Comparison of ENCODE assay signal across 18 cellular contexts in the genomic region with DNA sequence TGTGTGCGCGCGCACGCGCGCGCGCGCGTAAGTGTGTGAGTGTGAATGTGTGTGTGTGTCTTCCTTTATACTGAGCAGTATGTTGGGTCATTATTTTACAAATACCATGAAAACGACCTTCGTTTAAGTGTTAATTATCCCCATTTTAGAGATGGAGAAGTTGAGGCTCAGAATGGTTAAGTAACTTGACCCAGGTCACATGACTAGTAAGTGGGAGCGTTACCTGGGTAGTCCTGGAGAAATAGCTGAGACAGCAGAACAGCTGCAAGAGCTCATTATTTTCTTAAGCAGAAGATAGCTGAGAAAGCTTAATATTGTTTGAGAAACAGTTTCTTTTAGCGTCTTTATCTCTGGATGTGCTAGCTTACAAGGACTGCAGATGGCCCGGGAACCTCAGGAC.
DNase-seq lines count a peak whose midpoint lies in the region; ATAC-seq, FAIRE-seq and TF ChIP-seq lines count a peak whose summit lies in the region.
"Had no signal": no experiment of that assay in that cellular context is flagged by ENCODE, and none has a peak within 500 bp of the region (broad histone marks: within the 10 kb centered on the region; RNA-seq: fewer than 3 reads in every experiment).

No MANE protein-coding gene starts in this region.

- peaks cover 21% of the 10 kb centered on the region for H3K4me1 Mint-ChIP-seq in MCF 10A (ENCODE audit: insufficient read depth, unreplicated experiment)
- H3K4me1 Mint-ChIP-seq: CD8-positive, alpha-beta memory T cell; IgD-negative memory B cell had no signal

- H3K4ac ChIP-seq in mesendoderm (ENCODE audit: low read depth, low read length) = no peak overlapping the region

- H3K79me2 ChIP-seq in mammary epithelial cell (ENCODE audit: insufficient read depth, low read length) = no peaks in the 10 kb centered on the region
- no peaks in the 10 kb centered on the region for H3K79me2 ChIP-seq in HepG2 (ENCODE audit: insufficient read depth, low read length)
- no peaks in the 10 kb centered on the region for H3K79me2 ChIP-seq in mesendoderm (ENCODE audit: control insufficient read depth, insufficient read depth, low read length)
- no peaks in the 10 kb centered on the region for H3K79me2 ChIP-seq in hepatocyte
- H3K79me2 ChIP-seq in MM.1S (ENCODE audit: low read length) = no peaks in the 10 kb centered on the region

- FAIRE-seq in HepG2 (lab: Jason Lieb, UNC) = no peak

- intact Hi-C loops in MCF 10A (cut with micrococcal nuclease) = no loop called here
- intact Hi-C loops in mammary epithelial cell (cut with micrococcal nuclease) = no loop called here
- intact Hi-C loops in HepG2 (cut with micrococcal nuclease; ENCODE audit: unreplicated experiment) = no loop called here
- intact Hi-C loops in right lobe of liver (cut with DNase I) = no loop called here

- H2AFZ ChIP-seq in mammary epithelial cell (ENCODE audit: low read depth, low read length) (no peak overlapping the region), HepG2 (ENCODE audit: low read length) (no peak overlapping the region), hepatocyte (no peak overlapping the region), MM.1S (ENCODE audit: low read length) (no peak overlapping the region)

- no peaks in the 10 kb centered on the region for H3K27me3 ChIP-seq in mammary epithelial cell (ENCODE audit: insufficient read depth, low read length)
- H3K27me3 ChIP-seq in HepG2 (ENCODE audit: control insufficient read depth in 1 of 2, insufficient read depth in 2 of 2, low read length in 2 of 2) = peaks cover 6 to 22% of the 10 kb centered on the region in 2 experiments; a peak in 4 of 5 replicates
- no peaks in the 10 kb centered on the region for H3K27me3 ChIP-seq in right lobe of liver
- no peaks in the 10 kb centered on the region for H3K27me3 ChIP-seq in mesendoderm (ENCODE audit: insufficient read depth, low read length, poor library complexity)
- H3K27me3 ChIP-seq in hepatocyte = no peaks in the 10 kb centered on the region
- H3K27me3 ChIP-seq in MM.1S (replicated peaks; ENCODE audit: insufficient read depth, low read length) = no peaks in the 10 kb centered on the region
- H3K27me3 ChIP-seq: BLaER1 had no signal

- H3K9me3 ChIP-seq in mammary epithelial cell (replicated peaks; ENCODE audit: insufficient read depth, low read length) = no peaks in the 10 kb centered on the region
- H3K9me3 ChIP-seq in HepG2 (ENCODE audit: low read length) = no peaks in the 10 kb centered on the region
- H3K9me3 ChIP-seq in right lobe of liver = no peaks in the 10 kb centered on the region
- H3K9me3 ChIP-seq in hepatocyte (ENCODE audit: low read depth) = no peaks in the 10 kb centered on the region
- H3K9me3 ChIP-seq in MM.1S (replicated peaks; ENCODE audit: insufficient read depth, low read length) = no peaks in the 10 kb centered on the region
- H3K9me3 ChIP-seq: BLaER1, Caco-2 had no signal

- ATAC-seq in HepG2 (no peak), right lobe of liver (no peak)

- no peaks in the 10 kb centered on the region for H3K79me1 ChIP-seq in mesendoderm (ENCODE audit: low read length)

- no peak overlapping the region for H2AK5ac ChIP-seq in mesendoderm (ENCODE audit: low read length)

- H3K4me3 Mint-ChIP-seq in MCF 10A (ENCODE audit: unreplicated experiment) = no peak overlapping the region
- H3K4me3 Mint-ChIP-seq: CD8-positive, alpha-beta memory T cell; IgD-negative memory B cell had no signal

- TF ChIP-seq POLR2A in HepG2 (IDR thresholded peaks at IDR 0.05; ENCODE audit: insufficient read depth in 1 of 2, low read depth in 2 of 2, low read length in 2 of 2) (no peak), right lobe of liver (IDR thresholded peaks at IDR 0.05) (no peak)

- H3K4me1 ChIP-seq in mammary epithelial cell (ENCODE audit: insufficient read depth, low read length) (no peaks in the 10 kb centered on the region), HepG2 (ENCODE audit: insufficient read depth, low read length) (peaks cover 27% of the 10 kb centered on the region), right lobe of liver (no peaks in the 10 kb centered on the region), mesendoderm (ENCODE audit: control insufficient read depth, low read depth, low read length) (peaks cover 8% of the 10 kb centered on the region), hepatocyte (ENCODE audit: insufficient read depth) (no peaks in the 10 kb centered on the region), MM.1S (ENCODE audit: low read length) (no peaks in the 10 kb centered on the region)
- H3K4me1 ChIP-seq: BLaER1, Caco-2 had no signal

- BruUV-seq in MCF 10A (replicated peaks; lab: Mats Ljungman, UMichigan) (no TSS peak), mammary epithelial cell (replicated peaks; lab: Mats Ljungman, UMichigan) (no TSS peak), HepG2 (replicated peaks; lab: Mats Ljungman, UMichigan) (no TSS peak)

- no peak overlapping the region for H3K23ac ChIP-seq in mesendoderm (ENCODE audit: low read length)

- H3K36me3 ChIP-seq in mammary epithelial cell (ENCODE audit: insufficient read depth, low read length) (no peaks in the 10 kb centered on the region), HepG2 (replicated peaks in 1 of 2; ENCODE audit: control insufficient read depth in 1 of 2, insufficient read depth in 2 of 2, low read length in 2 of 2) (no peaks in the 10 kb centered on the region), right lobe of liver (no peaks in the 10 kb centered on the region), mesendoderm (ENCODE audit: control insufficient read depth, insufficient read depth, low read length) (no peaks in the 10 kb centered on the region), hepatocyte (replicated peaks; ENCODE audit: insufficient read depth, low read depth) (no peaks in the 10 kb centered on the region), MM.1S (replicated peaks; ENCODE audit: insufficient read depth, low read length) (no peaks in the 10 kb centered on the region)
- H3K36me3 ChIP-seq: BLaER1 had no signal

- dilution Hi-C loops in mammary epithelial cell (cut with HindIII; ENCODE audit: low sequenced_read_pairs) = no loop called here

- H2BK120ac ChIP-seq in mesendoderm (ENCODE audit: low read depth, low read length) = no peak overlapping the region

- peak overlapping the region; percentile 28 for H3K27ac Mint-ChIP-seq in MCF 10A (ENCODE audit: low read depth, unreplicated experiment)
- H3K27ac Mint-ChIP-seq: CD8-positive, alpha-beta memory T cell; IgD-negative memory B cell had no signal

- no peak overlapping the region for H4K5ac ChIP-seq in mesendoderm (ENCODE audit: low read length)

- no peak overlapping the region for H2BK5ac ChIP-seq in mesendoderm (ENCODE audit: low read length)

- in situ Hi-C loops in mammary epithelial cell (cut with MboI; ENCODE audit: low sequenced_read_pairs in 2 of 2) (no loop called here), HepG2 (cut with HindIII; ENCODE audit: extremely low pct_ligation_motif_present, low pct_unique_long_range_greater_than_20kb) (no loop called here)

- H3K18ac ChIP-seq in mesendoderm (ENCODE audit: low read length) = no peak overlapping the region

- no peak for DNase-seq in MCF 10A (ENCODE audit: unreplicated experiment)
- no peak for DNase-seq in mammary epithelial cell
- DNase-seq in HepG2 (ENCODE audit: low spot score) = no peak
- no peak for DNase-seq in right lobe of liver
- peak; percentile 85 for DNase-seq in mesendoderm
- DNase-seq in hepatocyte (ENCODE audit: low spot score) = no peak
- no peak for DNase-seq in MM.1S
- no peak for DNase-seq in activated CD4-positive, CD25-positive, alpha-beta regulatory T cell treated with anti-CD3 and anti-CD28 coated beads, Interleukin-2, amount 50 U/mL, for 72 hours
- DNase-seq: AML-193; Caco-2; CD8-positive, alpha-beta memory T cell; DMS53; GF-D8; H7 had no signal

- no peak overlapping the region for H2BK15ac ChIP-seq in mesendoderm (replicated peaks; ENCODE audit: low read depth)

- H3K27me3 Mint-ChIP-seq in MCF 10A (ENCODE audit: insufficient read depth, unreplicated experiment) = no peaks in the 10 kb centered on the region
- H3K27me3 Mint-ChIP-seq: IgD-negative memory B cell had no signal

- no peak overlapping the region for H3K56ac ChIP-seq in mesendoderm (ENCODE audit: low read length)

- no peaks in the 10 kb centered on the region for H3K9me3 Mint-ChIP-seq in MCF 10A (ENCODE audit: unreplicated experiment)
- H3K9me3 Mint-ChIP-seq: CD8-positive, alpha-beta memory T cell had no signal

- TF ChIP-seq RAD21 in HepG2 (CRISPR knock-in tag; IDR thresholded peaks at IDR 0.05) = no peak

- no peak overlapping the region for H4K8ac ChIP-seq in mesendoderm (ENCODE audit: low read depth, low read length)

- H3K9ac ChIP-seq in mammary epithelial cell (ENCODE audit: insufficient read depth, low read length) (no peak overlapping the region), HepG2 (ENCODE audit: insufficient read depth, low read depth, low read length) (no peak overlapping the region), mesendoderm (ENCODE audit: low read length) (no peak overlapping the region), MM.1S (ENCODE audit: low read length) (no peak overlapping the region)
- H3K9ac ChIP-seq: BLaER1 had no signal

- TF ChIP-seq CTCF in MCF 10A (IDR thresholded peaks at IDR 0.05; ENCODE audit: unreplicated experiment) (no peak), mammary epithelial cell (conservative IDR thresholded peaks at IDR 0.05 in 1 of 2, IDR thresholded peaks at IDR 0.05 in 1 of 2; ENCODE audit: extremely low read depth in 1 of 2, insufficient read depth in 1 of 2, low read depth in 1 of 2, low read length in 2 of 2) (no peak), HepG2 (CRISPR knock-in tag; IDR thresholded peaks at IDR 0.05) (no peak), right lobe of liver (IDR thresholded peaks at IDR 0.05) (no peak), hepatocyte (IDR thresholded peaks at IDR 0.05; ENCODE audit: poor library complexity) (no peak), MM.1S (IDR thresholded peaks at IDR 0.05; ENCODE audit: low read length) (no peak)

- no peaks in the 10 kb centered on the region for H3F3A ChIP-seq in MM.1S (ENCODE audit: insufficient read depth, low read length)

- H3K4me2 ChIP-seq in mammary epithelial cell (ENCODE audit: insufficient read depth, low read depth, low read length) = no peak overlapping the region
- no peak overlapping the region for H3K4me2 ChIP-seq in HepG2 (ENCODE audit: low read depth, low read length)
- no peak overlapping the region for H3K4me2 ChIP-seq in mesendoderm (ENCODE audit: low read length)
- H3K4me2 ChIP-seq in hepatocyte = no peak overlapping the region
- no peak overlapping the region for H3K4me2 ChIP-seq in MM.1S (ENCODE audit: low read depth, low read length)
- H3K4me2 ChIP-seq: BLaER1 had no signal

- no peak overlapping the region for H3K4me3 ChIP-seq in mammary epithelial cell (replicated peaks in 1 of 3; ENCODE audit: insufficient read depth in 1 of 3, low read depth in 2 of 3, low read length in 3 of 3)
- H3K4me3 ChIP-seq in HepG2 (replicated peaks in 1 of 3; ENCODE audit: insufficient read depth in 1 of 3, low read depth in 2 of 3, low read length in 3 of 3) = no peak overlapping the region
- no peak overlapping the region for H3K4me3 ChIP-seq in right lobe of liver
- H3K4me3 ChIP-seq in mesendoderm (ENCODE audit: low read length) = no peak overlapping the region
- no peak overlapping the region for H3K4me3 ChIP-seq in hepatocyte
- no peak overlapping the region for H3K4me3 ChIP-seq in MM.1S (ENCODE audit: low read length)
- H3K4me3 ChIP-seq: BLaER1 had no signal

- H3K9me2 ChIP-seq in hepatocyte (replicated peaks; ENCODE audit: insufficient read depth) = no peaks in the 10 kb centered on the region
- H3K9me2 ChIP-seq in MM.1S (replicated peaks; ENCODE audit: insufficient read depth, low read length) = no peaks in the 10 kb centered on the region

- whole genome bisulfite sequencing in mammary epithelial cell (ENCODE audit: low coverage, missing lambda C conversion rate) = 85% methylated on average over 15 of the region's 15 CpGs
- 70% methylated on average over 15 of the region's 15 CpGs for WGBS in HepG2 (ENCODE audit: low lambda C conversion rate)
- 71% methylated on average over 15 of the region's 15 CpGs for WGBS in right lobe of liver (ENCODE audit: insufficient coverage, low coverage, low lambda C conversion rate, missing lambda C conversion rate)
- no CpG with 5 or more reads among the region's 15 CpGs for WGBS in mesendoderm (ENCODE audit: extremely low coverage, insufficient coverage, low lambda C conversion rate)
- WGBS in hepatocyte (ENCODE audit: low lambda C conversion rate, missing lambda C conversion rate) = 79% methylated on average over 15 of the region's 15 CpGs

- no peak overlapping the region for H3K27ac ChIP-seq in mammary epithelial cell (ENCODE audit: insufficient read depth, low read depth, low read length)
- no peak overlapping the region for H3K27ac ChIP-seq in HepG2 (ENCODE audit: extremely low read length, insufficient read depth, low read length)
- no peak overlapping the region for H3K27ac ChIP-seq in right lobe of liver
- H3K27ac ChIP-seq in mesendoderm (ENCODE audit: low read depth, low read length) = no peak overlapping the region
- no peak overlapping the region for H3K27ac ChIP-seq in hepatocyte
- no peak overlapping the region for H3K27ac ChIP-seq in MM.1S (ENCODE audit: low read length)
- H3K27ac ChIP-seq: 22Rv1, BLaER1, HL-60 had no signal

- TF ChIP-seq EP300 in HepG2 (IDR thresholded peaks at IDR 0.05; ENCODE audit: low read depth in 2 of 2, low read length in 2 of 2) (no peak), HepG2 (CRISPR knock-in tag; IDR thresholded peaks at IDR 0.05; ENCODE audit: borderline replicate concordance) (no peak)

- H4K20me1 ChIP-seq in mammary epithelial cell (ENCODE audit: insufficient read depth, low read length) (no peaks in the 10 kb centered on the region), HepG2 (ENCODE audit: insufficient read depth, low read length) (no peaks in the 10 kb centered on the region), hepatocyte (ENCODE audit: insufficient read depth, poor library complexity, severe bottlenecking) (no peaks in the 10 kb centered on the region), MM.1S (ENCODE audit: insufficient read depth, low read length) (no peaks in the 10 kb centered on the region)
- H4K20me1 ChIP-seq: BLaER1 had no signal

- POLR2A ChIA-PET in MCF 10A (lab: Yijun Ruan, JAX) = interaction anchor here (0.6 to 1.9 kb wide), 7 partner anchors 23 to 606 kb away, joined by 3 to 6 read pairs (median 4); no protein-coding TSS in a partner anchor
- POLR2A ChIA-PET in HepG2 (lab: Yijun Ruan, JAX) = no interaction called here

- CTCF ChIA-PET in MCF 10A (lab: Yijun Ruan, JAX) (interaction anchor here (1.2 kb wide), 1 partner anchor 435 kb away, joined by 3 read pairs; no protein-coding TSS in a partner anchor), mammary epithelial cell (lab: Charles Lee; ENCODE audit: low non-redundant PET) (no interaction called here), HepG2 (lab: Yijun Ruan, JAX; ENCODE audit: low intra/inter-chr PET ratio, low total read pairs) (no interaction called here)

- peaks cover 7% of the 10 kb centered on the region for H3K36me3 Mint-ChIP-seq in MCF 10A (ENCODE audit: insufficient read depth, unreplicated experiment)
- H3K36me3 Mint-ChIP-seq: CD8-positive, alpha-beta memory T cell; IgD-negative memory B cell had no signal
